In genomic region chr1:28505406-28506187, GRCh38 we compare ENCODE assay signal across 1 cellular context.
TF ChIP-seq lines count a peak whose summit lies in the region.

A gene with protein sequence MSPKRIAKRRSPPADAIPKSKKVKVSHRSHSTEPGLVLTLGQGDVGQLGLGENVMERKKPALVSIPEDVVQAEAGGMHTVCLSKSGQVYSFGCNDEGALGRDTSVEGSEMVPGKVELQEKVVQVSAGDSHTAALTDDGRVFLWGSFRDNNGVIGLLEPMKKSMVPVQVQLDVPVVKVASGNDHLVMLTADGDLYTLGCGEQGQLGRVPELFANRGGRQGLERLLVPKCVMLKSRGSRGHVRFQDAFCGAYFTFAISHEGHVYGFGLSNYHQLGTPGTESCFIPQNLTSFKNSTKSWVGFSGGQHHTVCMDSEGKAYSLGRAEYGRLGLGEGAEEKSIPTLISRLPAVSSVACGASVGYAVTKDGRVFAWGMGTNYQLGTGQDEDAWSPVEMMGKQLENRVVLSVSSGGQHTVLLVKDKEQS (plus strand): TSS chr1:28506043. CDS start chr1:28529867, 23,824 bp downstream.

TF ChIP-seq in K562, 482 proteins besides CTCF, POLR2A, EP300 and RAD21 (continued from another document and continues in another):
- TF ChIP-seq, protein P1, sequence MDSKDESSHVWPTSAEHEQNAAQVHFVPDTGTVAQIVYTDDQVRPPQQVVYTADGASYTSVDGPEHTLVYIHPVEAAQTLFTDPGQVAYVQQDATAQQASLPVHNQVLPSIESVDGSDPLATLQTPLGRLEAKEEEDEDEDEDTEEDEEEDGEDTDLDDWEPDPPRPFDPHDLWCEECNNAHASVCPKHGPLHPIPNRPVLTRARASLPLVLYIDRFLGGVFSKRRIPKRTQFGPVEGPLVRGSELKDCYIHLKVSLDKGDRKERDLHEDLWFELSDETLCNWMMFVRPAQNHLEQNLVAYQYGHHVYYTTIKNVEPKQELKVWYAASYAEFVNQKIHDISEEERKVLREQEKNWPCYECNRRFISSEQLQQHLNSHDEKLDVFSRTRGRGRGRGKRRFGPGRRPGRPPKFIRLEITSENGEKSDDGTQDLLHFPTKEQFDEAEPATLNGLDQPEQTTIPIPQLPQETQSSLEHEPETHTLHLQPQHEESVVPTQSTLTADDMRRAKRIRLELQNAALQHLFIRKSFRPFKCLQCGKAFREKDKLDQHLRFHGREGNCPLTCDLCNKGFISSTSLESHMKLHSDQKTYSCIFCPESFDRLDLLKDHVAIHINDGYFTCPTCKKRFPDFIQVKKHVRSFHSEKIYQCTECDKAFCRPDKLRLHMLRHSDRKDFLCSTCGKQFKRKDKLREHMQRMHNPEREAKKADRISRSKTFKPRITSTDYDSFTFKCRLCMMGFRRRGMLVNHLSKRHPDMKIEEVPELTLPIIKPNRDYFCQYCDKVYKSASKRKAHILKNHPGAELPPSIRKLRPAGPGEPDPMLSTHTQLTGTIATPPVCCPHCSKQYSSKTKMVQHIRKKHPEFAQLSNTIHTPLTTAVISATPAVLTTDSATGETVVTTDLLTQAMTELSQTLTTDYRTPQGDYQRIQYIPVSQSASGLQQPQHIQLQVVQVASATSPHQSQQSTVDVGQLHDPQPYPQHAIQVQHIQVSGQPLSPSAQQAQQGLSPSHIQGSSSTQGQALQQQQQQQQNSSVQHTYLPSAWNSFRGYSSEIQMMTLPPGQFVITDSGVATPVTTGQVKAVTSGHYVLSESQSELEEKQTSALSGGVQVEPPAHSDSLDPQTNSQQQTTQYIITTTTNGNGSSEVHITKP (IDR thresholded peaks at IDR 0.05; ENCODE audit: partially characterized antibody): peak; percentile 44
- TF ChIP-seq RAD51 (IDR thresholded peaks at IDR 0.05; ENCODE audit: borderline replicate concordance, low read depth): no peak
- peak; percentile 64; the same call in 1 of the 2 replicates for TF ChIP-seq E2F1 (CRISPR knock-in tag; IDR thresholded peaks at IDR 0.05)
- TF ChIP-seq CSDE1 (IDR thresholded peaks at IDR 0.05): peak in 1 of 2 experiments; percentile 63; a peak in 1 of 4 replicates
- peak; percentile 97 for TF ChIP-seq CREB3L1 (IDR thresholded peaks at IDR 0.05; ENCODE audit: borderline replicate concordance, low read depth)
- peak; percentile 100 for TF ChIP-seq POLR2B (IDR thresholded peaks at IDR 0.05; ENCODE audit: low read depth, partially characterized antibody)
- TF ChIP-seq STAT5A (IDR thresholded peaks at IDR 0.05; ENCODE audit: borderline replicate concordance, low read length): peak; percentile 61
- TF ChIP-seq ARHGAP35 (IDR thresholded peaks at IDR 0.05; ENCODE audit: partially characterized antibody): peak; percentile 90
- TF ChIP-seq FOXJ3 (CRISPR knock-in tag; IDR thresholded peaks at IDR 0.05): no peak
- TF ChIP-seq, protein P2, sequence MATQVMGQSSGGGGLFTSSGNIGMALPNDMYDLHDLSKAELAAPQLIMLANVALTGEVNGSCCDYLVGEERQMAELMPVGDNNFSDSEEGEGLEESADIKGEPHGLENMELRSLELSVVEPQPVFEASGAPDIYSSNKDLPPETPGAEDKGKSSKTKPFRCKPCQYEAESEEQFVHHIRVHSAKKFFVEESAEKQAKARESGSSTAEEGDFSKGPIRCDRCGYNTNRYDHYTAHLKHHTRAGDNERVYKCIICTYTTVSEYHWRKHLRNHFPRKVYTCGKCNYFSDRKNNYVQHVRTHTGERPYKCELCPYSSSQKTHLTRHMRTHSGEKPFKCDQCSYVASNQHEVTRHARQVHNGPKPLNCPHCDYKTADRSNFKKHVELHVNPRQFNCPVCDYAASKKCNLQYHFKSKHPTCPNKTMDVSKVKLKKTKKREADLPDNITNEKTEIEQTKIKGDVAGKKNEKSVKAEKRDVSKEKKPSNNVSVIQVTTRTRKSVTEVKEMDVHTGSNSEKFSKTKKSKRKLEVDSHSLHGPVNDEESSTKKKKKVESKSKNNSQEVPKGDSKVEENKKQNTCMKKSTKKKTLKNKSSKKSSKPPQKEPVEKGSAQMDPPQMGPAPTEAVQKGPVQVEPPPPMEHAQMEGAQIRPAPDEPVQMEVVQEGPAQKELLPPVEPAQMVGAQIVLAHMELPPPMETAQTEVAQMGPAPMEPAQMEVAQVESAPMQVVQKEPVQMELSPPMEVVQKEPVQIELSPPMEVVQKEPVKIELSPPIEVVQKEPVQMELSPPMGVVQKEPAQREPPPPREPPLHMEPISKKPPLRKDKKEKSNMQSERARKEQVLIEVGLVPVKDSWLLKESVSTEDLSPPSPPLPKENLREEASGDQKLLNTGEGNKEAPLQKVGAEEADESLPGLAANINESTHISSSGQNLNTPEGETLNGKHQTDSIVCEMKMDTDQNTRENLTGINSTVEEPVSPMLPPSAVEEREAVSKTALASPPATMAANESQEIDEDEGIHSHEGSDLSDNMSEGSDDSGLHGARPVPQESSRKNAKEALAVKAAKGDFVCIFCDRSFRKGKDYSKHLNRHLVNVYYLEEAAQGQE (CRISPR knock-in tag; IDR thresholded peaks at IDR 0.05; ENCODE audit: low read depth): 0 out of 2 replicates have a peak, but pooled peaks have one; percentile 26
- TF ChIP-seq EZH2 (IDR thresholded peaks at IDR 0.05; ENCODE audit: borderline replicate concordance, low read depth, low read length): no peak
- TF ChIP-seq, protein P3, sequence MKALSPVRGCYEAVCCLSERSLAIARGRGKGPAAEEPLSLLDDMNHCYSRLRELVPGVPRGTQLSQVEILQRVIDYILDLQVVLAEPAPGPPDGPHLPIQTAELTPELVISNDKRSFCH (CRISPR knock-in tag; IDR thresholded peaks at IDR 0.05): no peak
- TF ChIP-seq, protein P3 (tag; IDR thresholded peaks at IDR 0.05): no peak; the same call in 1 of the 2 replicates
- no peak for TF ChIP-seq MAFG (tag; conservative IDR thresholded peaks at IDR 0.05)
- TF ChIP-seq MEF2D (tag; conservative IDR thresholded peaks at IDR 0.05; ENCODE audit: low read depth): 0 out of 2 replicates have a peak, but pooled peaks have one; percentile 63
- no peak for TF ChIP-seq MYNN (IDR thresholded peaks at IDR 0.05)
- TF ChIP-seq MYNN (CRISPR knock-in tag; IDR thresholded peaks at IDR 0.05): no peak
- TF ChIP-seq LEF1 (IDR thresholded peaks at IDR 0.05): peak; percentile 52
- no peak for TF ChIP-seq PRPF4 (IDR thresholded peaks at IDR 0.05; ENCODE audit: insufficient read depth, low read depth, low read length, poor library complexity, severe bottlenecking)
- TF ChIP-seq ZFP36 (IDR thresholded peaks at IDR 0.05; ENCODE audit: low read depth, low read length, partially characterized antibody): peak; percentile 6
- TF ChIP-seq DLX4 (CRISPR knock-in tag; IDR thresholded peaks at IDR 0.05): no peak
- TF ChIP-seq, protein P4, sequence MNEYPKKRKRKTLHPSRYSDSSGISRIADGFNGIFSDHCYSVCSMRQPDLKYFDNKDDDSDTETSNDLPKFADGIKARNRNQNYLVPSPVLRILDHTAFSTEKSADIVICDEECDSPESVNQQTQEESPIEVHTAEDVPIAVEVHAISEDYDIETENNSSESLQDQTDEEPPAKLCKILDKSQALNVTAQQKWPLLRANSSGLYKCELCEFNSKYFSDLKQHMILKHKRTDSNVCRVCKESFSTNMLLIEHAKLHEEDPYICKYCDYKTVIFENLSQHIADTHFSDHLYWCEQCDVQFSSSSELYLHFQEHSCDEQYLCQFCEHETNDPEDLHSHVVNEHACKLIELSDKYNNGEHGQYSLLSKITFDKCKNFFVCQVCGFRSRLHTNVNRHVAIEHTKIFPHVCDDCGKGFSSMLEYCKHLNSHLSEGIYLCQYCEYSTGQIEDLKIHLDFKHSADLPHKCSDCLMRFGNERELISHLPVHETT (CRISPR knock-in tag; conservative IDR thresholded peaks at IDR 0.05 in 1 of 2, IDR thresholded peaks at IDR 0.05 in 1 of 2): peak in 1 of 2 experiments; percentile 47; a peak in 1 of 4 replicates
- TF ChIP-seq NRF1 (conservative IDR thresholded peaks at IDR 0.05 in 1 of 2, IDR thresholded peaks at IDR 0.05 in 1 of 2): peak; percentile 97 to 98
- TF ChIP-seq ZNF583 (CRISPR knock-in tag; IDR thresholded peaks at IDR 0.05): 0 out of 2 replicates have a peak, but pooled peaks have one; percentile 25
- no peak for TF ChIP-seq SMAD2 (IDR thresholded peaks at IDR 0.05; ENCODE audit: low read depth, low read length)
- no peak for TF ChIP-seq ZNF347 (CRISPR knock-in tag; IDR thresholded peaks at IDR 0.05; ENCODE audit: low read depth)
- TF ChIP-seq ZNF717 (CRISPR knock-in tag; IDR thresholded peaks at IDR 0.05): no peak
- peak; percentile 93 for TF ChIP-seq ELF1 (tag; IDR thresholded peaks at IDR 0.05)
- no peak for TF ChIP-seq ZNF668 (CRISPR knock-in tag; IDR thresholded peaks at IDR 0.05)
- peak; percentile 10; the same call in 1 of the 2 replicates for TF ChIP-seq FOXM1 (IDR thresholded peaks at IDR 0.05; ENCODE audit: low read depth)
- TF ChIP-seq FOXM1 (CRISPR knock-in tag; IDR thresholded peaks at IDR 0.05; ENCODE audit: low read depth): no peak
- TF ChIP-seq ZBTB9 (CRISPR knock-in tag; IDR thresholded peaks at IDR 0.05): peak; percentile 65; the same call in 1 of the 2 replicates
- TF ChIP-seq ZNF644 (tag; IDR thresholded peaks at IDR 0.05; ENCODE audit: low read depth): no peak
- TF ChIP-seq FOSL1 (tag; conservative IDR thresholded peaks at IDR 0.05): no peak
- TF ChIP-seq, protein P5, sequence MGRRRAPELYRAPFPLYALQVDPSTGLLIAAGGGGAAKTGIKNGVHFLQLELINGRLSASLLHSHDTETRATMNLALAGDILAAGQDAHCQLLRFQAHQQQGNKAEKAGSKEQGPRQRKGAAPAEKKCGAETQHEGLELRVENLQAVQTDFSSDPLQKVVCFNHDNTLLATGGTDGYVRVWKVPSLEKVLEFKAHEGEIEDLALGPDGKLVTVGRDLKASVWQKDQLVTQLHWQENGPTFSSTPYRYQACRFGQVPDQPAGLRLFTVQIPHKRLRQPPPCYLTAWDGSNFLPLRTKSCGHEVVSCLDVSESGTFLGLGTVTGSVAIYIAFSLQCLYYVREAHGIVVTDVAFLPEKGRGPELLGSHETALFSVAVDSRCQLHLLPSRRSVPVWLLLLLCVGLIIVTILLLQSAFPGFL (CRISPR knock-in tag; IDR thresholded peaks at IDR 0.05): no peak
- TF ChIP-seq MTA3 (IDR thresholded peaks at IDR 0.05; ENCODE audit: borderline replicate concordance): peak; percentile 99
- no peak for TF ChIP-seq ETV6 (IDR thresholded peaks at IDR 0.05; ENCODE audit: borderline replicate concordance in 1 of 2, low read depth in 2 of 2, low read length in 1 of 2)
- no peak for TF ChIP-seq ETV6 (CRISPR knock-in tag; IDR thresholded peaks at IDR 0.05; ENCODE audit: borderline replicate concordance)
- no peak for TF ChIP-seq BRCA1 (IDR thresholded peaks at IDR 0.05)
- TF ChIP-seq BRCA1 (CRISPR knock-in tag; IDR thresholded peaks at IDR 0.05): no peak
- TF ChIP-seq MYBL2 (IDR thresholded peaks at IDR 0.05; ENCODE audit: low read depth): no peak; the same call in 1 of the 2 replicates
- no peak for TF ChIP-seq MYBL2 (CRISPR knock-in tag; IDR thresholded peaks at IDR 0.05; ENCODE audit: borderline replicate concordance)
- peak; percentile 64 for TF ChIP-seq NBN (IDR thresholded peaks at IDR 0.05; ENCODE audit: low read depth)
- peak; percentile 81; the same call in 1 of the 2 replicates for TF ChIP-seq ERF (CRISPR knock-in tag; IDR thresholded peaks at IDR 0.05)
- no peak for TF ChIP-seq SP2 (IDR thresholded peaks at IDR 0.05; ENCODE audit: extremely low read depth, low read depth, low read length, poor library complexity, severe bottlenecking)
- no peak for TF ChIP-seq ZBTB8A (IDR thresholded peaks at IDR 0.05; ENCODE audit: partially characterized antibody)
- no peak for TF ChIP-seq SNRNP70 (optimal IDR thresholded peaks at IDR 0.05; ENCODE audit: low read depth, low read length)
- peak; percentile 75 for TF ChIP-seq TEAD4 (IDR thresholded peaks at IDR 0.05; ENCODE audit: low read length)
- TF ChIP-seq TEAD4 (CRISPR knock-in tag; IDR thresholded peaks at IDR 0.05; ENCODE audit: borderline replicate concordance): no peak
